ENCODE assay signal across 14 cellular contexts in the genomic region with DNA sequence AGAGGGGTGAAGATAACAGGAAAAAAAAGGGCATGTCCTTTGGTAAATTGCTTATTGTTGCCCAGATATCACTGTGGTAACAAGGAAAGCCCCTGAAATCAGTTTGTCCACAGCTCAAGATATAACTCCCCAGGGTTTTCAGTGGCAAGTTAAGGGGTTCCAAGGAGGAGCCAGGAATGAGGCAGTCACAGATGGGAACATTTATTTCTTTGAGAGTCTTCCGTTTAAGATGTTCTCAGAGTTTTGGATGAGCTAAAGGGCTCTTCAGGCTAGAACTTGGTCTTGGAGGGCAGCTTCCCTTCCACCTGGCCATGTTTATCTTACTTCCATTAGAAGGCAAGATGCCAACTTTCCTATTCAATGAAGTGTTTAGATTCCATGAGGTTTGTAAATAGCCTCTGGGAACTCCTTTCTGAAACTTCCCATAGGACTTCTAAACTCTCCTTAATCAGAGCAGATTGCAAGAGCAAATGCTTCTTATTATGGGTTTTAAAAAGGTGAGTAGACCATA.
A peak's percentile ranks its signal among the peaks of the same experiment; 100 is the strongest.
DNase-seq lines count a peak whose midpoint lies in the region; ATAC-seq, FAIRE-seq and TF ChIP-seq lines count a peak whose summit lies in the region.
"Had no signal": no experiment of that assay in that cellular context is flagged by ENCODE, and none has a peak within 500 bp of the region (broad histone marks: within the 10 kb centered on the region; RNA-seq: fewer than 3 reads in every experiment).

No MANE protein-coding gene starts in this region.

- no peak overlapping the region for H3K9ac ChIP-seq in keratinocyte (ENCODE audit: control insufficient read depth, extremely low read depth, insufficient read depth, low read length)
- H3K9ac ChIP-seq: BLaER1 treated with 17β-estradiol and CSF1 and Interleukin-3, amounts not matched to agents 10 nM and 100 nM had no signal

- peak; percentile 31 for DNase-seq in COLO829 (ENCODE audit: low spot score)
- peak; percentile 58 for DNase-seq in NCI-H1092 treated with DMSO at 0.1 percent for 48 hours (lab: John Stamatoyannopoulos, UW)
- DNase-seq in SK-MEL-5 (ENCODE audit: low read depth, low spot score): peak; percentile 66
- no peak for DNase-seq in keratinocyte (ENCODE audit: low read depth, low spot score)
- DNase-seq in mucosa of gallbladder (ENCODE audit: low spot score): no peak
- no peak for DNase-seq in GM13976 (ENCODE audit: low spot score)
- DNase-seq in naive thymus-derived CD4-positive, alpha-beta T cell: no peak
- DNase-seq: NCI-H1694 treated with DMSO at 0.1 percent for 48 hours; ovary; stimulated activated naive B cell treated with anti-CD40 and anti-IgM and Interleukin-4, amounts not matched to agents 10 μg/mL and 1 μg/mL and 100 μg/mL, for 72 hours had no signal

- peaks cover 0 to 42% (median 16%) of the 10 kb centered on the region in 5 donors for H3K27me3 Mint-ChIP-seq in naive thymus-derived CD4-positive, alpha-beta T cell
- H3K27me3 Mint-ChIP-seq: stimulated activated naive B cell treated with anti-CD40 and anti-IgM and Interleukin-4, amounts not matched to agents 10 μg/mL and 1 μg/mL and 100 μg/mL, for 72 hours had no signal

- peak; percentile 67 for FAIRE-seq in keratinocyte (lab: Jason Lieb, UNC)

- no peaks in the 10 kb centered on the region for H3K36me3 ChIP-seq in keratinocyte (ENCODE audit: control insufficient read depth in 2 of 2, extremely low read depth in 1 of 2, insufficient read depth in 2 of 2, low read length in 2 of 2)
- no peaks in the 10 kb centered on the region for H3K36me3 ChIP-seq in naive thymus-derived CD4-positive, alpha-beta T cell (ENCODE audit: control insufficient read depth in 2 of 3, insufficient read depth in 3 of 3, low read length in 3 of 3)
- H3K36me3 ChIP-seq: BLaER1 treated with 17β-estradiol and CSF1 and Interleukin-3, amounts not matched to agents 10 nM and 100 nM; ovary had no signal

- no peaks in the 10 kb centered on the region for H3K27me3 ChIP-seq in keratinocyte (ENCODE audit: control insufficient read depth, extremely low read depth, insufficient read depth, low read length)
- H3K27me3 ChIP-seq in naive thymus-derived CD4-positive, alpha-beta T cell (ENCODE audit: control insufficient read depth in 2 of 2, insufficient read depth in 2 of 2, low read length in 2 of 2): no peaks in the 10 kb centered on the region
- H3K27me3 ChIP-seq: BLaER1 treated with 17β-estradiol and CSF1 and Interleukin-3, amounts not matched to agents 10 nM and 100 nM; ovary had no signal

- H3K4me3 ChIP-seq in keratinocyte (ENCODE audit: control insufficient read depth in 2 of 3, extremely low read depth in 1 of 3, insufficient read depth in 2 of 3, low read depth in 1 of 3, low read length in 3 of 3): no peak overlapping the region
- H3K4me3 ChIP-seq in naive thymus-derived CD4-positive, alpha-beta T cell (ENCODE audit: low read length): no peak overlapping the region
- H3K4me3 ChIP-seq: BLaER1 treated with 17β-estradiol and CSF1 and Interleukin-3, amounts not matched to agents 10 nM and 100 nM; ovary had no signal

- POLR2A ChIA-PET in naive thymus-derived CD4-positive, alpha-beta T cell (lab: Charles Lee): no interaction called here

- TF ChIP-seq CTCF in keratinocyte (optimal IDR thresholded peaks at IDR 0.05 in 1 of 3, IDR thresholded peaks at IDR 0.05 in 1 of 3, conservative IDR thresholded peaks at IDR 0.05 in 1 of 3; ENCODE audit: extremely low read depth in 1 of 3, insufficient read depth in 2 of 3, low read length in 3 of 3) (no peak), GM13976 (IDR thresholded peaks at IDR 0.05; ENCODE audit: borderline replicate concordance, control extremely low read depth, extremely low read depth, insufficient read depth, missing control alignments) (no peak)

- intact Hi-C loops in naive thymus-derived CD4-positive, alpha-beta T cell (cut with micrococcal nuclease): no loop called here

- peaks cover 0 to 4% (median 0%) of the 10 kb centered on the region in 7 donors for H3K4me1 Mint-ChIP-seq in naive thymus-derived CD4-positive, alpha-beta T cell
- H3K4me1 Mint-ChIP-seq: stimulated activated naive B cell treated with anti-CD40 and anti-IgM and Interleukin-4, amounts not matched to agents 10 μg/mL and 1 μg/mL and 100 μg/mL, for 72 hours had no signal

- H3K9me3 ChIP-seq in keratinocyte (ENCODE audit: control insufficient read depth, low read depth, low read length): no peaks in the 10 kb centered on the region
- no peaks in the 10 kb centered on the region for H3K9me3 ChIP-seq in naive thymus-derived CD4-positive, alpha-beta T cell (ENCODE audit: control insufficient read depth in 2 of 3, low read length in 3 of 3)
- H3K9me3 ChIP-seq: ovary had no signal

- no peak overlapping the region for H3K27ac Mint-ChIP-seq in naive thymus-derived CD4-positive, alpha-beta T cell
- H3K27ac Mint-ChIP-seq: activated T-helper 2 cell treated with anti-CD3 and anti-CD28 coated beads, Interferon-gamma antibody, Interleukin-2, Interleukin-4, amounts not matched to agents 10 μg/mL and 5 μg/mL and 100 μg/mL, durations not matched to agents 14 hours and 24 hours and 36 hours; stimulated activated naive B cell treated with anti-CD40 and anti-IgM and Interleukin-4, amounts not matched to agents 10 μg/mL and 1 μg/mL and 100 μg/mL, for 72 hours had no signal

- peaks cover 23% of the 10 kb centered on the region for H3K4me1 ChIP-seq in keratinocyte (ENCODE audit: control insufficient read depth, extremely low read depth, insufficient read depth, low read length)
- H3K4me1 ChIP-seq in naive thymus-derived CD4-positive, alpha-beta T cell (ENCODE audit: control insufficient read depth in 2 of 2, insufficient read depth in 2 of 2, low read length in 2 of 2): no peaks in the 10 kb centered on the region

- dilution Hi-C loops in keratinocyte (cut with MboI; ENCODE audit: extremely low pct_ligation_motif_present, low sequenced_read_pairs): no loop called here

- no peak overlapping the region for H3K27ac ChIP-seq in keratinocyte (ENCODE audit: control insufficient read depth, insufficient read depth, low read length)
- no peak overlapping the region for H3K27ac ChIP-seq in naive thymus-derived CD4-positive, alpha-beta T cell (ENCODE audit: low read depth, low read length)
- H3K27ac ChIP-seq: BLaER1 treated with 17β-estradiol and CSF1 and Interleukin-3, amounts not matched to agents 10 nM and 100 nM; ovary had no signal

- no peak overlapping the region for H3K4me3 Mint-ChIP-seq in naive thymus-derived CD4-positive, alpha-beta T cell
- H3K4me3 Mint-ChIP-seq: brain; stimulated activated naive B cell treated with anti-CD40 and anti-IgM and Interleukin-4, amounts not matched to agents 10 μg/mL and 1 μg/mL and 100 μg/mL, for 72 hours had no signal

- no peak overlapping the region for H3K4me2 ChIP-seq in keratinocyte (ENCODE audit: control insufficient read depth, extremely low read depth, insufficient read depth, low read depth, low read length)

- H3K9me1 ChIP-seq in keratinocyte (ENCODE audit: control insufficient read depth, extremely low read depth, insufficient read depth, low read length): no peaks in the 10 kb centered on the region

- H3K79me2 ChIP-seq in keratinocyte (ENCODE audit: control insufficient read depth, insufficient read depth, low read length): no peaks in the 10 kb centered on the region

- peaks cover 0 to 4% (median 0%) of the 10 kb centered on the region in 11 donors for H3K9me3 Mint-ChIP-seq in naive thymus-derived CD4-positive, alpha-beta T cell
- H3K9me3 Mint-ChIP-seq: activated T-helper 2 cell treated with anti-CD3 and anti-CD28 coated beads, Interferon-gamma antibody, Interleukin-2, Interleukin-4, amounts not matched to agents 10 μg/mL and 5 μg/mL and 100 μg/mL, durations not matched to agents 14 hours and 24 hours and 36 hours; stimulated activated naive B cell treated with anti-CD40 and anti-IgM and Interleukin-4, amounts not matched to agents 10 μg/mL and 1 μg/mL and 100 μg/mL, for 72 hours had no signal

- H2AFZ ChIP-seq in keratinocyte (ENCODE audit: control insufficient read depth, low read length): no peak overlapping the region

- no peaks in the 10 kb centered on the region for H4K20me1 ChIP-seq in keratinocyte (ENCODE audit: control insufficient read depth, extremely low read depth, insufficient read depth, low read length)
- H4K20me1 ChIP-seq: BLaER1 treated with 17β-estradiol and CSF1 and Interleukin-3, amounts not matched to agents 10 nM and 100 nM had no signal

- CTCF ChIA-PET in naive thymus-derived CD4-positive, alpha-beta T cell (lab: Charles Lee): no interaction called here

- H3K36me3 Mint-ChIP-seq in naive thymus-derived CD4-positive, alpha-beta T cell: no peaks in the 10 kb centered on the region
- H3K36me3 Mint-ChIP-seq: brain; stimulated activated naive B cell treated with anti-CD40 and anti-IgM and Interleukin-4, amounts not matched to agents 10 μg/mL and 1 μg/mL and 100 μg/mL, for 72 hours had no signal

- in situ Hi-C loops in SK-MEL-5 (cut with HindIII; ENCODE audit: low pct_unique_long_range_greater_than_20kb, low sequenced_read_pairs) (no loop called here), GM13976 (cut with MboI; ENCODE audit: low sequenced_read_pairs, unreplicated experiment) (no loop called here)

- ATAC-seq in GM21576 (IDR thresholded peaks at IDR 0.05; ENCODE audit: unreplicated experiment): no peak
- ATAC-seq in naive thymus-derived CD4-positive, alpha-beta T cell: no peak
- ATAC-seq: stimulated activated naive B cell treated with anti-CD40 and anti-IgM and Interleukin-4, amounts not matched to agents 10 μg/mL and 1 μg/mL and 100 μg/mL, for 72 hours had no signal

Comparison
In these comparisons a context has a peak if more than half of its experiments do, and no peak if none do; other contexts are left out.
1. DNase-seq: peak in COLO829 (single experiment), NCI-H1092 treated with DMSO at 0.1 percent for 48 hours (single experiment) and SK-MEL-5 (single experiment); none in keratinocyte (single experiment), mucosa of gallbladder (single experiment), GM13976 (single experiment) and naive thymus-derived CD4-positive, alpha-beta T cell (0 of 9).